In the genomic region with DNA sequence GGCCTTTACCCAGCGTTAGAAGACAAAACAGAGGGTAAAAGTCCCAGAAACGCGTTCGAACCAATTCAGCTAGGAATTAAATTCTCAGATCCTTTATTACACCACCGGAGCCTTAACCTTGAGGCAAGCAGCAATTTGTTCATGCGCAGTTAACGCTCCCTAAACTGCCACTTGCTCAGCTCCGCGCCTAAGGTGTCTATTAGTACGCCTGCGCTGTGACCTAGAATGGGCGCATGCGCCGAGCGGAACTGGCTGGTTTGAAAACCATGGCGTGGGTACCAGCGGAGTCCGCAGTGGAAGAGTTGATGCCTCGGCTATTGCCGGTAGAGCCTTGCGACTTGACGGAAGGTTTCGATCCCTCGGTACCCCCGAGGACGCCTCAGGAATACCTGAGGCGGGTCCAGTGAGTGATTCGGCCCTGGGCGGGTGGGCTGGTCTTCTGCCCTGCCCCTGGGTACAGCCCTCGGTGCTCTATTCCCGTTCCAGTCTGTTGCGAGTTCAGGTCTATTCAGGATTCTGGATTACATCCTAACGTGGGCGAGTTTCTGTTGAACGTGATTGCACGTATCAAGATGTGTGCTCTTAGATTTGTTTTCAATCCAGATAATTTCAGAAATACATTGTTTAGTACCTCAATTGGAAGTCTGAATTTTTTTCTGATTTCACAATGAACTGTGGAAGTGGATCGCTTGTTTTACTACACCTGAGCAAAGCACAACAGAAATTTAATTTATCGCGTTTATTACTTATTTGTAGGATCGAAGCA, we compare ENCODE assay signal across 8 cellular contexts. TPM values are rescaled to one million over a fixed set of nuclear protein-coding genes. Genes with fewer than 3 reads are reported as not detected.
DNase-seq lines count a peak whose midpoint lies in the region; ATAC-seq and TF ChIP-seq lines count a peak whose summit lies in the region.

Gene GEMIN2, plus strand, starts transcription at position 251 of the 766 bp plus-strand sequence. Its CDS starts 16 bp downstream, at position 267.

- peak; percentile 98 for DNase-seq in NCI-H2029 (lab: John Stamatoyannopoulos, UW)
- peak; percentile 86 for DNase-seq in T-helper 22 cell (ENCODE audit: low read depth)
- peak; percentile 86 for DNase-seq in astrocyte of the cerebellum (ENCODE audit: low read depth)
- DNase-seq in hepatic stellate cell (ENCODE audit: low spot score), result peak; percentile 96
- peak; percentile 94 to 97 for DNase-seq in aorta

- H3K9me3 ChIP-seq in aorta (ENCODE audit: control insufficient read depth, low read length), result no peaks in the 10 kb centered on the region

- in situ Hi-C loops in astrocyte of the cerebellum (cut with HindIII; ENCODE audit: low sequenced_read_pairs), result no loop called here

- peak within 1 kb of the TSS; percentile 47 for H3K9ac ChIP-seq in rectal smooth muscle tissue (ENCODE audit: low read length)

- TF ChIP-seq CTCF in astrocyte of the cerebellum (IDR thresholded peaks at IDR 0.05; ENCODE audit: low read depth, low read length, missing control alignments), result no peak

- H3K36me3 ChIP-seq in rectal smooth muscle tissue (ENCODE audit: control insufficient read depth, insufficient read depth, low read length) (no peaks in the 10 kb centered on the region), aorta (ENCODE audit: control insufficient read depth in 1 of 2, insufficient read depth in 2 of 2, low read length in 1 of 2) (no peaks in the 10 kb centered on the region)

- intact Hi-C loops in aorta (cut with DNase I), result loop anchor here in 1 of 2 donors (5.0 kb wide), 1 partner anchor 58 kb away; the partner anchor contains the start of gene TRAPPC6B

- H3K27me3 ChIP-seq in rectal smooth muscle tissue (ENCODE audit: control insufficient read depth, insufficient read depth, low read length) (no peaks in the 10 kb centered on the region), aorta (ENCODE audit: control insufficient read depth in 1 of 2, insufficient read depth in 2 of 2, low read length in 1 of 2) (no peaks in the 10 kb centered on the region)

- ATAC-seq in GM18505 (IDR thresholded peaks at IDR 0.05; ENCODE audit: unreplicated experiment) (peak; percentile 92), HG02973 (IDR thresholded peaks at IDR 0.05; ENCODE audit: unreplicated experiment) (peak; percentile 90), aorta (ENCODE audit: low FRiP score) (peak; percentile 99)

- 0% methylated on average over 40 of the region's 40 CpGs for WGBS in aorta, 2 donors

- H3K4me3 ChIP-seq in astrocyte of the cerebellum (ENCODE audit: low read depth, low read length) (peak within 1 kb of the TSS; percentile 56), rectal smooth muscle tissue (ENCODE audit: low read length) (peak within 1 kb of the TSS; percentile 93), aorta (ENCODE audit: low read length in 2 of 2) (peak within 1 kb of the TSS; percentile 94)

- TF ChIP-seq POLR2A in GM18505 (IDR thresholded peaks at IDR 0.05; ENCODE audit: borderline replicate concordance, extremely low read depth, insufficient read depth, insufficient read length), result peak; percentile 94

- peaks cover 3% of the 10 kb centered on the region for H3K4me1 ChIP-seq in rectal smooth muscle tissue (ENCODE audit: control insufficient read depth, insufficient read depth, low read length)
- peaks cover 0 to 3% of the 10 kb centered on the region in 2 donors for H3K4me1 ChIP-seq in aorta (ENCODE audit: control insufficient read depth in 1 of 2, insufficient read depth in 2 of 2, low read length in 2 of 2)

- peak within 1 kb of the TSS; percentile 65 for H3K27ac ChIP-seq in rectal smooth muscle tissue (ENCODE audit: low read depth, low read length)
- H3K27ac ChIP-seq in aorta (ENCODE audit: low read depth in 1 of 2, low read length in 2 of 2), result peak within 1 kb of the TSS in 1 of 2 donors; percentile 69

RNA-seq across cellular contexts. Expression of gene GEMIN2, which starts in this region (rescaled TPM):
- 10 to 100 TPM in 1 of 2 donors, 1 to 10 TPM in 1; 7.9 to 10.6 TPM for total RNA-seq in aorta
- polyA plus RNA-seq in aorta, result 1 to 10 TPM; 6.5 to 7.0 TPM
